Comparison of ENCODE assay signal across 24 cellular contexts in the genomic region with DNA sequence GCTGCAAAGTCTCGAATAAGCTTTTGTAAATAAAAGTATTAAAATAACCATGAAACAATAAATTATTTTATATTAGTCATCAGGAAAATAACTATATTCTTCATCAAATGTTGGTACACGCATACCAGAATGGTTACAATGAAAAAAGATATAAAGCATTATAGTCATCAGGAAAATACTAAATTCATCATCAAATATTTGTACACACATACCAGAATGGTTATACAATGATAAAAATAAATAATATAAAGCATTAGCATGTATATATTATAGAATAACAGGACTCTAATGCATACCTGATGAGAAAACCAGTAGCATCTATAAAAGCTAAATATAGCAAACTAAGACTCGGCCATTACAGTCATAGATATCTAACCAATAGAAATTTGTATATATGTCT.
"Had no signal": no experiment of that assay in that cellular context is flagged by ENCODE, and none has a peak within 500 bp of the region (broad histone marks: within the 10 kb centered on the region; RNA-seq: fewer than 3 reads in every experiment).

No MANE protein-coding gene starts in this region.

- H3K4me1 ChIP-seq: colonic mucosa, esophagus muscularis mucosa, esophagus squamous epithelium, foreskin keratinocyte, gastrocnemius medialis, gastroesophageal sphincter, heart left ventricle, heart right ventricle had no signal

- H3K4me3 ChIP-seq: colonic mucosa, coronary artery, dorsolateral prefrontal cortex, esophagus muscularis mucosa, esophagus squamous epithelium, gastrocnemius medialis, gastroesophageal sphincter, heart left ventricle, heart right ventricle had no signal

- H3K27ac ChIP-seq: colonic mucosa, coronary artery, dorsolateral prefrontal cortex, epithelial cell of prostate, esophagus muscularis mucosa, esophagus squamous epithelium, foreskin keratinocyte, gastrocnemius medialis, gastroesophageal sphincter, heart left ventricle, heart right ventricle had no signal

- DNase-seq: colonic mucosa; cortex of kidney; dermis blood vessel endothelial cell; dorsolateral prefrontal cortex; effector CD4-positive, alpha-beta T cell; effector CD8-positive, alpha-beta T cell; effector memory CD4-positive, alpha-beta T cell; effector memory CD8-positive, alpha-beta T cell; endodermal cell; erythroblast; esophagus squamous epithelium; foreskin fibroblast; foreskin keratinocyte; foreskin melanocyte; gastrocnemius medialis; glutamatergic neuron; head of caudate nucleus; heart left ventricle; heart right ventricle had no signal

- ATAC-seq: effector memory CD8-positive, alpha-beta T cell; esophagus mucosa; foreskin keratinocyte; gastrocnemius medialis; gastroesophageal sphincter; heart left ventricle; heart right ventricle had no signal

- H3K36me3 ChIP-seq: colonic mucosa, esophagus muscularis mucosa, esophagus squamous epithelium, gastrocnemius medialis, gastroesophageal sphincter, heart left ventricle, heart right ventricle had no signal

- H3K27me3 ChIP-seq: colonic mucosa, dorsolateral prefrontal cortex, esophagus muscularis mucosa, esophagus squamous epithelium, foreskin keratinocyte, gastrocnemius medialis, gastroesophageal sphincter, heart left ventricle, heart right ventricle had no signal

- H3K9me3 ChIP-seq: colonic mucosa, esophagus muscularis mucosa, esophagus squamous epithelium, gastrocnemius medialis, gastroesophageal sphincter, heart left ventricle, heart right ventricle had no signal
